In the genomic region with DNA sequence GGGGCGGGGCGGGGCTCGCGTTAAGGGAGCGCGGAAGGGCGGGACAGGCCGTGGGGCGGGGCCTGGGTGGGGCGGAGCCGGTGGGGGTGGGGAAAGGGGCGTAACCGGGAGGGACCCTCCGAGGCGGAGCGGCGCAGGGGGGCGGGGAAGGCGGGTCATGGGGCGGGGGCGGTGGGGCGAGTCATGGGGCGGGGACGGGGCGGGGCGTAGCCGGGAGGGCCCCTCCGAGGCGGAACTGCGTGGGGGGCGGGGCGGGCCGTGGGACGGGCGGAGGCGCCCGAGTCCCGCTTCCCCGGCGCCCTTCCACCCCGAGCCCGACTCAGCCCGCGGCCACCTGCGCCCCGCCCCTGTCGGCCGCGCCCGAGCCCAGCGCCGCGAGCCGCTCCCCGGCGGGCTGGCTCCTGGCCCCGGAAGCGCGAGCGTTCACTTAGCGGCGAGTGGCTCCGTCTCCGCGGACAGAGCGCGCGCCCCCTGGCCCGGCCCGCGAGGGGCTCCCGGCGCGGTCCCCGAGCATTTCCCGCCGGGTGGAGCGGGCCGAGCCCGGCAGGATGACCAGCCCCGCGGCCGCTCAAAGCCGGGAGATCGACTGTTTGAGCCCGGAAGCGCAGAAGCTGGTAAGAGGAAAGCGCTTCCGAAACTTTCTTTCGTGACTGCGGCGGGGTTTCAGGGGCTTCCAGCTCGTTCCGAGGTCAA, we compare ENCODE assay signal across 8 cellular contexts.
DNase-seq lines count a peak whose midpoint lies in the region; ATAC-seq and TF ChIP-seq lines count a peak whose summit lies in the region.

No MANE protein-coding gene starts in this region.

- H3K79me2 ChIP-seq in OCI-LY3 (ENCODE audit: low read length), result peaks cover 47% of the 10 kb centered on the region

- H3K27ac ChIP-seq in CD8-positive, alpha-beta memory T cell (ENCODE audit: low read depth, low read length), result peak overlapping the region; percentile 94
- H3K27ac ChIP-seq in OCI-LY3 (ENCODE audit: low read length), result peak overlapping the region; percentile 48
- peak overlapping the region; percentile 94 to 98 for H3K27ac ChIP-seq in esophagus (ENCODE audit: low read depth in 2 of 2, low read length in 1 of 2)

- H3K27me3 Mint-ChIP-seq in CD8-positive, alpha-beta memory T cell, result no peaks in the 10 kb centered on the region
- H3K27me3 Mint-ChIP-seq in stimulated activated naive B cell treated with anti-CD40 and anti-IgM and Interleukin-4, amounts not matched to agents 10 μg/mL and 1 μg/mL and 100 μg/mL, for 72 hours, result no peaks in the 10 kb centered on the region

- peaks cover 36% of the 10 kb centered on the region for H4K20me1 ChIP-seq in OCI-LY3 (ENCODE audit: insufficient read depth, low read length)

- H3K4me3 Mint-ChIP-seq in CD8-positive, alpha-beta memory T cell, result peak overlapping the region; percentile 87 to 96 (median 92)
- peak overlapping the region; percentile 90 to 97 for H3K4me3 Mint-ChIP-seq in stimulated activated naive B cell treated with anti-CD40 and anti-IgM and Interleukin-4, amounts not matched to agents 10 μg/mL and 1 μg/mL and 100 μg/mL, for 72 hours

- no peak for TF ChIP-seq CTCF in OCI-LY3 (IDR thresholded peaks at IDR 0.05; ENCODE audit: low read depth, low read length)

- H3K9me3 ChIP-seq in CD8-positive, alpha-beta memory T cell (ENCODE audit: low read length), result no peaks in the 10 kb centered on the region
- H3K9me3 ChIP-seq in OCI-LY3 (ENCODE audit: insufficient read depth, low read length) (no peaks in the 10 kb centered on the region), esophagus (ENCODE audit: control insufficient read depth in 2 of 2, insufficient read depth in 1 of 2, low read depth in 1 of 2, low read length in 1 of 2) (no peaks in the 10 kb centered on the region)

- H3K4me1 ChIP-seq in CD8-positive, alpha-beta memory T cell (ENCODE audit: insufficient read depth, low read length), result peaks cover 77% of the 10 kb centered on the region
- peaks cover 44% of the 10 kb centered on the region for H3K4me1 ChIP-seq in OCI-LY3 (ENCODE audit: low read length)
- peaks cover 4 to 35% of the 10 kb centered on the region in 2 donors for H3K4me1 ChIP-seq in esophagus (ENCODE audit: control insufficient read depth in 2 of 2, insufficient read depth in 2 of 2, low read length in 1 of 2)

- 0 to 1% methylated on average over 48 to 94 of the region's 94 CpGs for WGBS in esophagus, 2 donors

- peak overlapping the region; percentile 79 for H3K4me3 ChIP-seq in CD8-positive, alpha-beta memory T cell (ENCODE audit: low read length)
- H3K4me3 ChIP-seq in OCI-LY3 (ENCODE audit: low read length) (peak overlapping the region; percentile 95), esophagus (ENCODE audit: low read depth in 1 of 2, low read length in 2 of 2) (peak overlapping the region; percentile 90 to 92)

- H3K9me3 Mint-ChIP-seq in CD8-positive, alpha-beta memory T cell, result no peaks in the 10 kb centered on the region
- H3K9me3 Mint-ChIP-seq in stimulated activated naive B cell treated with anti-CD40 and anti-IgM and Interleukin-4, amounts not matched to agents 10 μg/mL and 1 μg/mL and 100 μg/mL, for 72 hours, result peaks cover 0 to 3% of the 10 kb centered on the region in 2 donors

- H3K4me2 ChIP-seq in OCI-LY3 (ENCODE audit: low read length), result peak overlapping the region; percentile 96

- H3K36me3 ChIP-seq in CD8-positive, alpha-beta memory T cell (ENCODE audit: insufficient read depth, low read length), result no peaks in the 10 kb centered on the region
- no peaks in the 10 kb centered on the region for H3K36me3 ChIP-seq in OCI-LY3 (replicated peaks; ENCODE audit: low read depth, low read length)
- no peaks in the 10 kb centered on the region for H3K36me3 ChIP-seq in esophagus (ENCODE audit: control insufficient read depth in 2 of 2, insufficient read depth in 2 of 2, low read length in 1 of 2)

- peak; percentile 51 for ATAC-seq in GM19463 (IDR thresholded peaks at IDR 0.05; ENCODE audit: unreplicated experiment)
- ATAC-seq in stimulated activated naive B cell treated with anti-CD40 and anti-IgM and Interleukin-4, amounts not matched to agents 10 μg/mL and 1 μg/mL and 100 μg/mL, for 72 hours (replicated peaks), result peak; percentile 55 to 61

- H3K9ac ChIP-seq in OCI-LY3 (ENCODE audit: low read length), result peak overlapping the region; percentile 83

- H3K27me3 ChIP-seq in CD8-positive, alpha-beta memory T cell (ENCODE audit: insufficient read depth, low read length, poor library complexity, severe bottlenecking), result no peaks in the 10 kb centered on the region
- peaks cover 12% of the 10 kb centered on the region for H3K27me3 ChIP-seq in OCI-LY3 (ENCODE audit: low read depth, low read length)
- no peaks in the 10 kb centered on the region for H3K27me3 ChIP-seq in esophagus (ENCODE audit: control insufficient read depth in 1 of 2, insufficient read depth in 2 of 2, low read length in 2 of 2)

- peak overlapping the region; percentile 90 to 98 (median 96) for H3K27ac Mint-ChIP-seq in CD8-positive, alpha-beta memory T cell
- H3K27ac Mint-ChIP-seq in stimulated activated naive B cell treated with anti-CD40 and anti-IgM and Interleukin-4, amounts not matched to agents 10 μg/mL and 1 μg/mL and 100 μg/mL, for 72 hours, result peak overlapping the region; percentile 96

- CTCF ChIA-PET in CD8-positive, alpha-beta memory T cell (lab: Charles Lee), result interaction anchor here (1.7 to 19.9 kb wide), 5 partner anchors 10 to 53 kb away, joined by 3 to 295 read pairs (median 13); no protein-coding TSS in a partner anchor

- peaks cover 0 to 8% (median 0%) of the 10 kb centered on the region in 3 donors for H3K36me3 Mint-ChIP-seq in CD8-positive, alpha-beta memory T cell
- H3K36me3 Mint-ChIP-seq in stimulated activated naive B cell treated with anti-CD40 and anti-IgM and Interleukin-4, amounts not matched to agents 10 μg/mL and 1 μg/mL and 100 μg/mL, for 72 hours, result peaks cover 25% of the 10 kb centered on the region in 2 donors

- POLR2A ChIA-PET in CD8-positive, alpha-beta memory T cell (lab: Charles Lee), result interaction anchor here (0.5 to 6.0 kb wide), 5 partner anchors 8 to 296 kb away, joined by 3 to 56 read pairs (median 6); no protein-coding TSS in a partner anchor

- H3K4me1 Mint-ChIP-seq in CD8-positive, alpha-beta memory T cell, result peaks cover 75 to 82% (median 81%) of the 10 kb centered on the region in 3 donors
- peaks cover 46 to 81% of the 10 kb centered on the region in 2 donors for H3K4me1 Mint-ChIP-seq in stimulated activated naive B cell treated with anti-CD40 and anti-IgM and Interleukin-4, amounts not matched to agents 10 μg/mL and 1 μg/mL and 100 μg/mL, for 72 hours

- no peak overlapping the region for H2AFZ ChIP-seq in OCI-LY3 (ENCODE audit: low read depth, low read length)

- DNase-seq in CD8-positive, alpha-beta memory T cell, result peak; percentile 90 to 98 (median 94)
- DNase-seq in HT-29 (ENCODE audit: low spot score) (peak; percentile 90), activated T-cell treated with anti-CD3 and anti-CD28 coated beads for 48 hours (ENCODE audit: low read depth) (peak; percentile 96), myocyte (ENCODE audit: low read depth) (peak; percentile 72)
- DNase-seq in stimulated activated naive B cell treated with anti-CD40 and anti-IgM and Interleukin-4, amounts not matched to agents 10 μg/mL and 1 μg/mL and 100 μg/mL, for 72 hours, result peak; percentile 83

Comparison
In these comparisons a context has a peak if more than half of its experiments do, and no peak if none do; other contexts are left out.
1. Peak in every context shown above with its lines: DNase-seq, ATAC-seq, H3K4me3 ChIP-seq and H3K27ac ChIP-seq.